Comparison of ENCODE assay signal across 9 cellular contexts in genomic region chr5:178205749-178206047, GRCh38. TPM values are rescaled to one million over a fixed set of nuclear protein-coding genes. Genes with fewer than 3 reads are reported as not detected.
A peak's percentile ranks its signal among the peaks of the same experiment; 100 is the strongest.
DNase-seq lines count a peak whose midpoint lies in the region; ATAC-seq and TF ChIP-seq lines count a peak whose summit lies in the region.
"Had no signal": no experiment of that assay in that cellular context is flagged by ENCODE, and none has a peak within 500 bp of the region (broad histone marks: within the 10 kb centered on the region; RNA-seq: fewer than 3 reads in every experiment).

No MANE protein-coding gene starts in this region.

- H3K4me3 ChIP-seq in BE2C (ENCODE audit: low read depth, low read length) (peak overlapping the region; percentile 99), MM.1S (ENCODE audit: low read length) (peak overlapping the region; percentile 74)
- peak overlapping the region; percentile 76 for H3K4me3 ChIP-seq in effector memory CD4-positive, alpha-beta T cell (ENCODE audit: insufficient read depth, low read depth, low read length, poor library complexity, severe bottlenecking)

- DNase-seq in BE2C (no peak), MM.1S (no peak), DMS53 (lab: John Stamatoyannopoulos, UW) (no peak), anterior cingulate cortex (lab: John Stamatoyannopoulos, UW) (no peak)
- no peak for DNase-seq in effector memory CD4-positive, alpha-beta T cell
- no peak for DNase-seq in effector CD8-positive, alpha-beta T cell (lab: John Stamatoyannopoulos, UW)
- DNase-seq: NCI-H1436 treated with DMSO at 0.1 percent for 48 hours had no signal

- H3K27me3 ChIP-seq in BE2C = no peaks in the 10 kb centered on the region
- H3K27me3 ChIP-seq in MM.1S (replicated peaks; ENCODE audit: insufficient read depth, low read length) = no peaks in the 10 kb centered on the region
- no peaks in the 10 kb centered on the region for H3K27me3 ChIP-seq in effector memory CD4-positive, alpha-beta T cell (replicated peaks; ENCODE audit: control insufficient read depth, insufficient read depth, low read length, poor library complexity, severe bottlenecking)

- H3K27ac ChIP-seq in MM.1S (ENCODE audit: low read length) = no peak overlapping the region
- H3K27ac ChIP-seq in effector memory CD4-positive, alpha-beta T cell (ENCODE audit: insufficient read depth, low read length, poor library complexity, severe bottlenecking) = peak overlapping the region; percentile 80

- H3K9me2 ChIP-seq in MM.1S (replicated peaks; ENCODE audit: insufficient read depth, low read length) = no peaks in the 10 kb centered on the region

- H3K9ac ChIP-seq in MM.1S (ENCODE audit: low read length) = peak overlapping the region; percentile 89; the same call in 1 of the 2 replicates

- H3K4me1 Mint-ChIP-seq in nephron = peaks cover 32% of the 10 kb centered on the region

- H3K36me3 ChIP-seq in BE2C = peaks cover 63% of the 10 kb centered on the region
- peaks cover 41% of the 10 kb centered on the region for H3K36me3 ChIP-seq in MM.1S (replicated peaks; ENCODE audit: insufficient read depth, low read length)
- peaks cover 42% of the 10 kb centered on the region for H3K36me3 ChIP-seq in effector memory CD4-positive, alpha-beta T cell (ENCODE audit: control insufficient read depth, insufficient read depth, low read length)

- TF ChIP-seq CTCF in BE2C (IDR thresholded peaks at IDR 0.05; ENCODE audit: low read depth, low read length) = no peak
- TF ChIP-seq CTCF in MM.1S (IDR thresholded peaks at IDR 0.05; ENCODE audit: low read length) = no peak
- no peak for TF ChIP-seq CTCF in nephron (IDR thresholded peaks at IDR 0.05; ENCODE audit: unreplicated experiment in 3 of 3)

- peaks cover 6% of the 10 kb centered on the region; the same call in 1 of the 2 replicates for H3K4me1 ChIP-seq in BE2C
- H3K4me1 ChIP-seq in MM.1S (ENCODE audit: low read length) = peaks cover 13% of the 10 kb centered on the region
- peaks cover 19% of the 10 kb centered on the region for H3K4me1 ChIP-seq in effector memory CD4-positive, alpha-beta T cell (ENCODE audit: control insufficient read depth, insufficient read depth, low read length, poor library complexity, severe bottlenecking)

- H3K79me2 ChIP-seq in MM.1S (ENCODE audit: low read length) = peaks cover 66% of the 10 kb centered on the region

- H3K4me2 ChIP-seq in MM.1S (ENCODE audit: low read depth, low read length) = peak overlapping the region; percentile 94

- H3K36me3 Mint-ChIP-seq in nephron (ENCODE audit: low read depth) = peaks cover 57% of the 10 kb centered on the region

- no peak overlapping the region for H2AFZ ChIP-seq in MM.1S (ENCODE audit: low read length)

- peak overlapping the region; percentile 54 to 71 (median 59) for H3K27ac Mint-ChIP-seq in nephron

- H3K27me3 Mint-ChIP-seq in nephron (ENCODE audit: low read depth) = peaks cover 3% of the 10 kb centered on the region

- ATAC-seq in activated CD4-positive, CD25-positive, alpha-beta regulatory T cell treated with anti-CD3 and anti-CD28 coated beads, Interleukin-2, amount 50 U/mL, for 24 hours = no peak

- peaks cover 30% of the 10 kb centered on the region for H3F3A ChIP-seq in MM.1S (ENCODE audit: insufficient read depth, low read length)

- H3K4me3 Mint-ChIP-seq in nephron = peak overlapping the region; percentile 82 to 89 (median 83)

- H4K20me1 ChIP-seq in MM.1S (ENCODE audit: insufficient read depth, low read length) = peaks cover 50% of the 10 kb centered on the region

- H3K9me3 ChIP-seq in BE2C = no peaks in the 10 kb centered on the region
- no peaks in the 10 kb centered on the region for H3K9me3 ChIP-seq in MM.1S (replicated peaks; ENCODE audit: insufficient read depth, low read length)
- no peaks in the 10 kb centered on the region for H3K9me3 ChIP-seq in effector memory CD4-positive, alpha-beta T cell (ENCODE audit: control insufficient read depth, low read length)

- no peaks in the 10 kb centered on the region for H3K9me3 Mint-ChIP-seq in nephron

RNA-seq across cellular contexts. Expression of gene HNRNPAB, which starts 1.4 kb away (rescaled TPM):
- 282 TPM for polyA plus RNA-seq in BE2C (2012; ENCODE audit: insufficient read depth, insufficient read length, low read depth)

RNA-seq across cellular contexts. Expression of gene GMCL2, which starts 18.5 kb away (rescaled TPM):
- polyA plus RNA-seq in BE2C (2012; ENCODE audit: insufficient read depth, insufficient read length, low read depth) = not detected

RNA-seq across cellular contexts. Expression of gene PHYKPL, which starts 26.9 kb away (rescaled TPM):
- 74.2 TPM for polyA plus RNA-seq in BE2C (2012; ENCODE audit: insufficient read depth, insufficient read length, low read depth)

RNA-seq across cellular contexts. Expression of gene NHP2, which starts 52.0 kb away (rescaled TPM):
- 661 TPM for polyA plus RNA-seq in BE2C (2012; ENCODE audit: insufficient read depth, insufficient read length, low read depth)
